9 cellular contexts compared by ENCODE assay signal in the genomic region with DNA sequence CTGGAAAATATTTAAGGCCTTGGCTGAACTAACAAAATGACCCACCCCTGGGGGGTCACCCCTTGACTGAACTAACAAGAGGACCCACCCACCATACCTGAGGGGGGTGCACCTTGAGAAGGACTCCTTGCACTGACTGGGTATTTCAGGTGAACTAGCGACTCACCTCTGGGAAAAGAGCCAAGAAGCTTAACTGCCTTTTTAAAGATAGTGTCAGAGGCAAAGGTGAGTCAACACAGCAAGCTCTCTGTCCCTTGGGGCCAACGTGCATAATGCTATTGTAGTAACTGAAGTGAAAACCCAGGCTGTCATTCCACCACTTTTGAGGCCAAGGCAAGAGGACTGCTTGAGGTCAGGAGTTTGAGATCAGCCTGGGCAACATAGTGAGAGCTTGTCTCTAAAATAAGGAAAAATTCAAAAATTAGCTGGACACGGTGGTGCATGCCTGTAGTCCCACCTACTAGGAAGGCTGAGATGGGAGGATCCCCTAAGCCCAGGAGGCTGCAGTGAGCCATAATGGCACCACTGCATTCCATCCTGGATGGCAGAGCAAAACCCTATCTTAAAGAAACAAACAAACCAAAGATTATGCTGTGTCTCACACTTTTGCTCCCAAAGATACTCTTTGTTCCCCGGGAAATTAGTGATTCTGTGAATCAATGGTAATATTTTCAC. TPM values are rescaled to one million over a fixed set of nuclear protein-coding genes. Genes with fewer than 3 reads are reported as not detected.
DNase-seq lines count a peak whose midpoint lies in the region; ATAC-seq and TF ChIP-seq lines count a peak whose summit lies in the region.
"Had no signal": no experiment of that assay in that cellular context is flagged by ENCODE, and none has a peak within 500 bp of the region (broad histone marks: within the 10 kb centered on the region; RNA-seq: fewer than 3 reads in every experiment).

No MANE protein-coding gene starts in this region.

- H3K27ac Mint-ChIP-seq in stimulated activated naive CD8-positive, alpha-beta T cell treated with anti-CD3 and anti-CD28 coated beads, Interleukin-15, amount 100 ng/mL, for 72 hours: peak overlapping the region in 1 of 2 donors; percentile 74
- H3K27ac Mint-ChIP-seq in CD8-positive, alpha-beta T cell: no peak overlapping the region

- H3K9me3 ChIP-seq in CD8-positive, alpha-beta T cell (ENCODE audit: low read length): no peaks in the 10 kb centered on the region

- peaks cover 21% of the 10 kb centered on the region for H3K27me3 Mint-ChIP-seq in stimulated activated naive CD8-positive, alpha-beta T cell treated with anti-CD3 and anti-CD28 coated beads, Interleukin-15, amount 100 ng/mL, for 72 hours
- H3K27me3 Mint-ChIP-seq in CD8-positive, alpha-beta T cell (ENCODE audit: low read depth): peaks cover 33% of the 10 kb centered on the region

- POLR2A ChIA-PET in CD8-positive, alpha-beta T cell (lab: Charles Lee): no interaction called here

- intact Hi-C loops in CD8-positive, alpha-beta T cell (cut with DNase I, micrococcal nuclease): no loop called here

- H3K4me3 ChIP-seq in epithelial cell of esophagus (ENCODE audit: low read length): no peak overlapping the region
- H3K4me3 ChIP-seq in CD8-positive, alpha-beta T cell (ENCODE audit: low read depth, low read length): no peak overlapping the region

- peaks cover under 1 to 2% of the 10 kb centered on the region in 2 donors for H3K9me3 Mint-ChIP-seq in stimulated activated naive CD8-positive, alpha-beta T cell treated with anti-CD3 and anti-CD28 coated beads, Interleukin-15, amount 100 ng/mL, for 72 hours
- H3K9me3 Mint-ChIP-seq in CD8-positive, alpha-beta T cell: peaks cover 5% of the 10 kb centered on the region

- no peak for TF ChIP-seq CTCF in epithelial cell of esophagus (IDR thresholded peaks at IDR 0.05; ENCODE audit: insufficient read depth, low read depth, low read length, missing control alignments)
- TF ChIP-seq CTCF in CD8-positive, alpha-beta T cell (IDR thresholded peaks at IDR 0.05): no peak

- ATAC-seq in stimulated activated naive CD8-positive, alpha-beta T cell treated with anti-CD3 and anti-CD28 coated beads, Interleukin-15, amount 100 ng/mL, for 72 hours: peak; percentile 64
- ATAC-seq in CD8-positive, alpha-beta T cell: no peak

- no peaks in the 10 kb centered on the region for H3K27me3 ChIP-seq in CD8-positive, alpha-beta T cell (ENCODE audit: insufficient read depth, low read length)

- H3K4me1 ChIP-seq in CD8-positive, alpha-beta T cell (ENCODE audit: insufficient read depth, low read length): no peaks in the 10 kb centered on the region

- no peak overlapping the region for H3K4me3 Mint-ChIP-seq in stimulated activated naive CD8-positive, alpha-beta T cell treated with anti-CD3 and anti-CD28 coated beads, Interleukin-15, amount 100 ng/mL, for 72 hours
- H3K4me3 Mint-ChIP-seq in CD8-positive, alpha-beta T cell: no peak overlapping the region

- peak; percentile 67 for DNase-seq in activated CD4-positive, alpha-beta T cell treated with anti-CD3 and anti-CD28 coated beads for 48 hours
- DNase-seq in activated CD4-positive, alpha-beta T cell treated with anti-CD3 and anti-CD28 coated beads for 4 hours: no peak
- DNase-seq in NCI-H2196 (lab: John Stamatoyannopoulos, UW; ENCODE audit: unreplicated experiment): peak; percentile 52
- peak; percentile 98 for DNase-seq in epithelial cell of esophagus (ENCODE audit: low read depth)
- peak in 1 of 2 donors; percentile 13 for DNase-seq in stimulated activated naive CD8-positive, alpha-beta T cell treated with anti-CD3 and anti-CD28 coated beads, Interleukin-15, amount 100 ng/mL, for 72 hours
- no peak for DNase-seq in C1 segment of cervical spinal cord (lab: John Stamatoyannopoulos, UW)
- DNase-seq in cerebellum (ENCODE audit: low spot score): no peak
- DNase-seq in CD8-positive, alpha-beta T cell: no peak
- DNase-seq: Karpas-422 had no signal

- CTCF ChIA-PET in CD8-positive, alpha-beta T cell (lab: Charles Lee): no interaction called here

- H3K36me3 Mint-ChIP-seq in CD8-positive, alpha-beta T cell: no peaks in the 10 kb centered on the region

- peaks cover 9% of the 10 kb centered on the region for H3K4me1 Mint-ChIP-seq in stimulated activated naive CD8-positive, alpha-beta T cell treated with anti-CD3 and anti-CD28 coated beads, Interleukin-15, amount 100 ng/mL, for 72 hours
- H3K4me1 Mint-ChIP-seq in CD8-positive, alpha-beta T cell (ENCODE audit: low read depth): no peaks in the 10 kb centered on the region

- no peak overlapping the region for H3K27ac ChIP-seq in CD8-positive, alpha-beta T cell (ENCODE audit: low read depth, low read length)

- H3K36me3 ChIP-seq in CD8-positive, alpha-beta T cell (ENCODE audit: insufficient read depth, low read length): no peaks in the 10 kb centered on the region

RNA-seq across cellular contexts. Expression of a gene that starts 36.4 kb away (rescaled TPM):
- 15.2 TPM for total RNA-seq in cerebellum
- 10 to 100 TPM; 88.7 to 90.9 TPM for total RNA-seq in CD8-positive, alpha-beta T cell

Comparison
In these comparisons a context has a peak if more than half of its experiments do, and no peak if none do; other contexts are left out.
1. DNase-seq: peak in activated CD4-positive, alpha-beta T cell treated with anti-CD3 and anti-CD28 coated beads for 48 hours (single experiment), NCI-H2196 (single experiment) and epithelial cell of esophagus (single experiment); none in activated CD4-positive, alpha-beta T cell treated with anti-CD3 and anti-CD28 coated beads for 4 hours (0 of 2), C1 segment of cervical spinal cord (0 of 14), cerebellum (single experiment) and CD8-positive, alpha-beta T cell (0 of 7).